Comparison of ENCODE assay signal across 16 cellular contexts in genomic region chr4:64497526-64497925, GRCh38.
A peak's percentile ranks its signal among the peaks of the same experiment; 100 is the strongest.
DNase-seq lines count a peak whose midpoint lies in the region; ATAC-seq, FAIRE-seq and TF ChIP-seq lines count a peak whose summit lies in the region.
"Had no signal": no experiment of that assay in that cellular context is flagged by ENCODE, and none has a peak within 500 bp of the region (broad histone marks: within the 10 kb centered on the region; RNA-seq: fewer than 3 reads in every experiment).

No MANE protein-coding gene starts in this region.

- DNase-seq in right atrium auricular region (ENCODE audit: low spot score): no peak
- DNase-seq in left ventricle myocardium superior: no peak
- DNase-seq in amniotic epithelial cell (ENCODE audit: low read depth): peak; percentile 15
- peak in 1 of 2 donors; percentile 23 for DNase-seq in foreskin keratinocyte
- DNase-seq in NCI-H748 treated with DMSO at 0.1 percent for 48 hours (lab: John Stamatoyannopoulos, UW): no peak
- DNase-seq in kidney: no peak
- no peak for DNase-seq in activated T-cell treated with anti-CD3 and anti-CD28 coated beads for 4 hours
- DNase-seq: EL, HFFc6, NCI-H187, OCI-M1 had no signal

- H3K36me3 ChIP-seq in right atrium auricular region (no peaks in the 10 kb centered on the region), kidney (ENCODE audit: control insufficient read depth in 1 of 2, insufficient read depth in 2 of 2, low read length in 2 of 2) (no peaks in the 10 kb centered on the region)
- H3K36me3 ChIP-seq: BLaER1 treated with 17β-estradiol and CSF1 and Interleukin-3, amounts not matched to agents 10 nM and 100 nM; SJSA1 had no signal

- H3K27me3 ChIP-seq in right atrium auricular region (no peaks in the 10 kb centered on the region), foreskin keratinocyte (no peaks in the 10 kb centered on the region)
- H3K27me3 ChIP-seq: BLaER1 treated with 17β-estradiol and CSF1 and Interleukin-3, amounts not matched to agents 10 nM and 100 nM; SJSA1 had no signal

- peak overlapping the region; percentile 16 to 26 for H3K4me3 ChIP-seq in right atrium auricular region
- H3K4me3 ChIP-seq in kidney (ENCODE audit: low read length in 2 of 2): no peak overlapping the region
- H3K4me3 ChIP-seq: A549; BLaER1 treated with 17β-estradiol and CSF1 and Interleukin-3, amounts not matched to agents 10 nM and 100 nM; SJSA1 had no signal

- H3K27ac ChIP-seq in right atrium auricular region (peak overlapping the region in 1 of 2 donors; percentile 46), foreskin keratinocyte (no peak overlapping the region), kidney (ENCODE audit: low read depth in 2 of 2, low read length in 2 of 2) (no peak overlapping the region)
- H3K27ac ChIP-seq: A549; BLaER1 treated with 17β-estradiol and CSF1 and Interleukin-3, amounts not matched to agents 10 nM and 100 nM; RWPE1; SJSA1 had no signal

- no peaks in the 10 kb centered on the region for H3K4me1 ChIP-seq in right atrium auricular region
- H3K4me1 ChIP-seq in foreskin keratinocyte: no peaks in the 10 kb centered on the region
- H3K4me1 ChIP-seq in kidney (ENCODE audit: control insufficient read depth in 1 of 2, insufficient read depth in 1 of 2, low read depth in 1 of 2, low read length in 2 of 2): no peaks in the 10 kb centered on the region
- H3K4me1 ChIP-seq: A549; BLaER1 treated with 17β-estradiol and CSF1 and Interleukin-3, amounts not matched to agents 10 nM and 100 nM; SJSA1 had no signal

- TF ChIP-seq CTCF in right atrium auricular region (IDR thresholded peaks at IDR 0.05): no peak
- TF ChIP-seq CTCF in foreskin keratinocyte (conservative IDR thresholded peaks at IDR 0.05): no peak
- no peak for TF ChIP-seq CTCF in kidney (IDR thresholded peaks at IDR 0.05; ENCODE audit: borderline replicate concordance, extremely low read depth, insufficient read depth)

- no peak overlapping the region for H3K9ac ChIP-seq in kidney (ENCODE audit: low read length in 2 of 2)
- H3K9ac ChIP-seq: BLaER1 treated with 17β-estradiol and CSF1 and Interleukin-3, amounts not matched to agents 10 nM and 100 nM had no signal

- ATAC-seq in left ventricle myocardium superior: no peak
- peak; percentile 35 for ATAC-seq in foreskin keratinocyte
- ATAC-seq: A549 had no signal

- no peak for FAIRE-seq in kidney (lab: Jason Lieb, UNC)
- FAIRE-seq: A549, H54 had no signal

- intact Hi-C loops in left ventricle myocardium superior (cut with micrococcal nuclease) (no loop called here), kidney (cut with DNase I) (no loop called here)

- H3K9me3 ChIP-seq in right atrium auricular region (no peaks in the 10 kb centered on the region), kidney (ENCODE audit: control insufficient read depth in 1 of 2, low read length in 2 of 2) (no peaks in the 10 kb centered on the region)
- H3K9me3 ChIP-seq: A549; BLaER1 treated with 17β-estradiol and CSF1 and Interleukin-3, amounts not matched to agents 10 nM and 100 nM; SJSA1 had no signal

Comparison
In these comparisons a context has a peak if more than half of its experiments do, and no peak if none do; other contexts are left out.
1. H3K4me3 ChIP-seq: peak in right atrium auricular region (2 of 2); none in kidney (0 of 2).